ENCODE assay signal across 14 cellular contexts in genomic region chr7:134866581-134866980, GRCh38.
DNase-seq lines count a peak whose midpoint lies in the region; ATAC-seq and TF ChIP-seq lines count a peak whose summit lies in the region.
"Had no signal": no experiment of that assay in that cellular context is flagged by ENCODE, and none has a peak within 500 bp of the region (broad histone marks: within the 10 kb centered on the region; RNA-seq: fewer than 3 reads in every experiment).

No MANE protein-coding gene starts in this region.

- H3K27me3 ChIP-seq in lung (ENCODE audit: control insufficient read depth, insufficient read depth) (no peaks in the 10 kb centered on the region), smooth muscle cell (ENCODE audit: low read depth) (no peaks in the 10 kb centered on the region)

- peaks cover 2% of the 10 kb centered on the region for H3K36me3 Mint-ChIP-seq in activated CD4-positive, alpha-beta T cell treated with anti-CD3 and anti-CD28 coated beads, Interleukin-2, amount 10 ng/mL, durations not matched to agents 24 days and 14 days (ENCODE audit: low read depth)
- H3K36me3 Mint-ChIP-seq in stimulated activated naive B cell treated with anti-CD40 and anti-IgM and Interleukin-4, amounts not matched to agents 10 μg/mL and 1 μg/mL and 100 μg/mL, for 72 hours = no peaks in the 10 kb centered on the region

- H3K36me3 ChIP-seq in lung (ENCODE audit: control insufficient read depth in 2 of 2, insufficient read depth in 2 of 2, low read length in 2 of 2) = peaks cover 1 to 8% of the 10 kb centered on the region in 2 donors
- H3K36me3 ChIP-seq in smooth muscle cell (ENCODE audit: low read depth) = peaks cover 18% of the 10 kb centered on the region

- ATAC-seq in lung (ENCODE audit: insufficient read depth, low FRiP score) = no peak
- no peak for ATAC-seq in stimulated activated naive B cell treated with anti-CD40 and anti-IgM and Interleukin-4, amounts not matched to agents 10 μg/mL and 1 μg/mL and 100 μg/mL, for 72 hours (replicated peaks)
- ATAC-seq: HCT116 had no signal

- WGBS in lung, 2 donors = 43 to 61% methylated on average over 7 of the region's 7 CpGs
- 11% methylated on average over 7 of the region's 7 CpGs for WGBS in smooth muscle cell (ENCODE audit: low lambda C conversion rate)

- H4K20me1 ChIP-seq in smooth muscle cell (ENCODE audit: low read depth) = peaks cover 97% of the 10 kb centered on the region

- H3K4me1 Mint-ChIP-seq in activated CD4-positive, alpha-beta T cell treated with anti-CD3 and anti-CD28 coated beads, Interleukin-2, amount 10 ng/mL, durations not matched to agents 24 days and 14 days = peaks cover 23% of the 10 kb centered on the region
- H3K4me1 Mint-ChIP-seq in stimulated activated naive B cell treated with anti-CD40 and anti-IgM and Interleukin-4, amounts not matched to agents 10 μg/mL and 1 μg/mL and 100 μg/mL, for 72 hours = peaks cover 4 to 8% of the 10 kb centered on the region in 2 donors

- peaks cover 6% of the 10 kb centered on the region for H3K9me3 Mint-ChIP-seq in activated CD4-positive, alpha-beta T cell treated with anti-CD3 and anti-CD28 coated beads, Interleukin-2, amount 10 ng/mL, durations not matched to agents 24 days and 14 days
- no peaks in the 10 kb centered on the region for H3K9me3 Mint-ChIP-seq in stimulated activated naive B cell treated with anti-CD40 and anti-IgM and Interleukin-4, amounts not matched to agents 10 μg/mL and 1 μg/mL and 100 μg/mL, for 72 hours

- H3K27ac ChIP-seq in lung (ENCODE audit: low read depth in 1 of 2, low read length in 1 of 2) (peak overlapping the region; percentile 66 to 70), smooth muscle cell (ENCODE audit: low read depth) (peak overlapping the region; percentile 81)
- H3K27ac ChIP-seq: epithelial cell of prostate had no signal

- no peak overlapping the region for H2AFZ ChIP-seq in smooth muscle cell (ENCODE audit: low read depth)

- peak overlapping the region; percentile 3 for H3K9ac ChIP-seq in smooth muscle cell (ENCODE audit: low read depth)

- H3K4me3 ChIP-seq in HFF-Myc (replicated peaks; ENCODE audit: low read depth, low read length) = peak overlapping the region; percentile 12
- no peak overlapping the region for H3K4me3 ChIP-seq in lung
- H3K4me3 ChIP-seq in smooth muscle cell = no peak overlapping the region

- peaks cover 62% of the 10 kb centered on the region for H3F3A ChIP-seq in smooth muscle cell (ENCODE audit: low read depth)

- H3K4me3 Mint-ChIP-seq in activated CD4-positive, alpha-beta T cell treated with anti-CD3 and anti-CD28 coated beads, Interleukin-2, amount 10 ng/mL, durations not matched to agents 24 days and 14 days = no peak overlapping the region
- H3K4me3 Mint-ChIP-seq in stimulated activated naive B cell treated with anti-CD40 and anti-IgM and Interleukin-4, amounts not matched to agents 10 μg/mL and 1 μg/mL and 100 μg/mL, for 72 hours = no peak overlapping the region
- H3K4me3 Mint-ChIP-seq: activated CD4-positive, alpha-beta T cell treated with anti-CD3 and anti-CD28 coated beads, Interleukin-2, amount 10 ng/mL, durations not matched to agents 7 days and 5 days; activated naive CD8-positive, alpha-beta T cell treated with anti-CD3 and anti-CD28 coated beads, Interleukin-2, amount 10 ng/mL, durations not matched to agents 7 days and 5 days had no signal

- peaks cover 9 to 28% of the 10 kb centered on the region in 2 donors for H3K4me1 ChIP-seq in lung (ENCODE audit: control insufficient read depth in 2 of 2, insufficient read depth in 2 of 2, low read length in 2 of 2)
- H3K4me1 ChIP-seq in smooth muscle cell (ENCODE audit: low read depth) = peaks cover 28% of the 10 kb centered on the region

- H3K27me3 Mint-ChIP-seq in activated CD4-positive, alpha-beta T cell treated with anti-CD3 and anti-CD28 coated beads, Interleukin-2, amount 10 ng/mL, durations not matched to agents 24 days and 14 days = peaks cover 3% of the 10 kb centered on the region
- H3K27me3 Mint-ChIP-seq in stimulated activated naive B cell treated with anti-CD40 and anti-IgM and Interleukin-4, amounts not matched to agents 10 μg/mL and 1 μg/mL and 100 μg/mL, for 72 hours = no peaks in the 10 kb centered on the region
- H3K27me3 Mint-ChIP-seq: activated CD4-positive, alpha-beta T cell treated with anti-CD3 and anti-CD28 coated beads, Interleukin-2, amount 10 ng/mL, durations not matched to agents 7 days and 5 days; activated naive CD8-positive, alpha-beta T cell treated with anti-CD3 and anti-CD28 coated beads, Interleukin-2, amount 10 ng/mL, durations not matched to agents 7 days and 5 days had no signal

- no peak overlapping the region for H3K27ac Mint-ChIP-seq in activated CD4-positive, alpha-beta T cell treated with anti-CD3 and anti-CD28 coated beads, Interleukin-2, amount 10 ng/mL, durations not matched to agents 24 days and 14 days
- H3K27ac Mint-ChIP-seq in stimulated activated naive B cell treated with anti-CD40 and anti-IgM and Interleukin-4, amounts not matched to agents 10 μg/mL and 1 μg/mL and 100 μg/mL, for 72 hours = no peak overlapping the region
- H3K27ac Mint-ChIP-seq: activated CD4-positive, alpha-beta T cell treated with anti-CD3 and anti-CD28 coated beads, Interleukin-2, amount 10 ng/mL, durations not matched to agents 7 days and 5 days; activated naive CD8-positive, alpha-beta T cell treated with anti-CD3 and anti-CD28 coated beads, Interleukin-2, amount 10 ng/mL, durations not matched to agents 7 days and 5 days had no signal

- TF ChIP-seq CTCF in HFF-Myc (IDR thresholded peaks at IDR 0.05; ENCODE audit: low read depth, low read length, missing control alignments) (no peak), lung (IDR thresholded peaks at IDR 0.05; ENCODE audit: control extremely low read depth, extremely low read depth) (no peak), smooth muscle cell (IDR thresholded peaks at IDR 0.05; ENCODE audit: borderline replicate concordance, insufficient read depth, poor library complexity, severe bottlenecking) (no peak)

- H3K9me3 ChIP-seq in lung (ENCODE audit: control insufficient read depth in 2 of 2, insufficient read depth in 1 of 2, low read length in 1 of 2) (no peaks in the 10 kb centered on the region), smooth muscle cell (replicated peaks; ENCODE audit: low read depth) (no peaks in the 10 kb centered on the region)

- H3K79me2 ChIP-seq in smooth muscle cell (ENCODE audit: low read depth) = peaks cover 97% of the 10 kb centered on the region

- peak overlapping the region; percentile 79 for H3K4me2 ChIP-seq in smooth muscle cell

- DNase-seq in HFF-Myc (ENCODE audit: extremely low read depth, low read depth) (no peak), dedifferentiated amniotic fluid mesenchymal stem cell (ENCODE audit: extremely low spot score) (peak; percentile 61), lung (ENCODE audit: low spot score) (no peak), smooth muscle cell (lab: John Stamatoyannopoulos, UW; ENCODE audit: unreplicated experiment) (no peak), cerebellar nuclear complex (lab: John Stamatoyannopoulos, UW) (no peak)
- DNase-seq in activated effector memory CD4-positive, alpha-beta T cell treated with Interleukin-2 at 50 U/mL for 16 hours = no peak
- DNase-seq in activated CD4-positive, alpha-beta T cell treated with anti-CD3 and anti-CD28 coated beads, Interleukin-2, amount 10 ng/mL, durations not matched to agents 24 days and 14 days = no peak
- no peak for DNase-seq in stimulated activated naive B cell treated with anti-CD40 and anti-IgM and Interleukin-4, amounts not matched to agents 10 μg/mL and 1 μg/mL and 100 μg/mL, for 72 hours
- DNase-seq: activated CD4-positive, alpha-beta T cell treated with anti-CD3 and anti-CD28 coated beads, Interleukin-2, amount 10 ng/mL, durations not matched to agents 7 days and 5 days; activated naive CD8-positive, alpha-beta T cell treated with anti-CD3 and anti-CD28 coated beads, Interleukin-2, amount 10 ng/mL, durations not matched to agents 7 days and 5 days; kidney; SHP77 had no signal

- intact Hi-C loops in activated CD4-positive, alpha-beta T cell treated with anti-CD3 and anti-CD28 coated beads, Interleukin-2, amount 10 ng/mL, durations not matched to agents 24 days and 14 days (cut with micrococcal nuclease) = loop anchor here (5.0 to 10.0 kb wide), 4 partner anchors 41 to 132 kb away; no protein-coding TSS in a partner anchor
